In the genomic region with DNA sequence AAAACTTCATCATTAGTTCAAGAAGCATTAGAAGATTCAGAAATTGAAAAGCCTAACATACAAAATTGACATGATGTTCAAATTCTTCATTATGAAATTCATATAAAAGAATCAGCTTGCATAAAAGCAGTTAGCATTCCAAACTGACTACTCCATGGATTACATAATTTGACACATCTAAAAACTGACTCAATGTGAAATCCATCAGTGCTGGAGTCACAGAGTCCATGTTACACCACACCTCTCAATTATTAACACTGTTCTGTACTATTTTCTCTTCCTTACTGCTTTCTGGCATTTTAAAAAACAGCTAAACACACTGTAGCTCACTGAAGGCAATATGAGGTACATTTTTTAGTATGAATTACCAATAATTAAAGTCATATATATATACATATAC, we compare ENCODE assay signal across 17 cellular contexts. TPM values are rescaled to one million over a fixed set of nuclear protein-coding genes. Genes with fewer than 3 reads are reported as not detected.
DNase-seq lines count a peak whose midpoint lies in the region; ATAC-seq, FAIRE-seq and TF ChIP-seq lines count a peak whose summit lies in the region.
"Had no signal": no experiment of that assay in that cellular context is flagged by ENCODE, and none has a peak within 500 bp of the region (broad histone marks: within the 10 kb centered on the region; RNA-seq: fewer than 3 reads in every experiment).

No MANE protein-coding gene starts in this region.

- H3K27ac Mint-ChIP-seq in stimulated activated naive CD8-positive, alpha-beta T cell treated with anti-CD3 and anti-CD28 coated beads, Interleukin-15, amount 100 ng/mL, for 72 hours: no peak overlapping the region
- H3K27ac Mint-ChIP-seq: activated CD4-positive, alpha-beta T cell treated with anti-CD3 and anti-CD28 coated beads, Interleukin-2, amount 10 ng/mL, durations not matched to agents 7 days and 5 days had no signal

- no peak overlapping the region for H3K4me3 ChIP-seq in fibroblast of the aortic adventitia (ENCODE audit: low read depth, low read length)
- H3K4me3 ChIP-seq: upper lobe of left lung had no signal

- DNase-seq in AG20443 (ENCODE audit: low spot score) (peak; percentile 68), RCC 7860 (ENCODE audit: low spot score) (peak; percentile 29), fibroblast of the aortic adventitia (ENCODE audit: low read depth) (peak; percentile 68), myocyte (ENCODE audit: low read depth) (peak; percentile 27), germinal center (ENCODE audit: low spot score) (no peak), NOMO-1 (lab: John Stamatoyannopoulos, UW; ENCODE audit: unreplicated experiment in 2 of 2) (no peak), hypothalamus (lab: John Stamatoyannopoulos, UW) (no peak)
- no peak for DNase-seq in stimulated activated naive CD8-positive, alpha-beta T cell treated with anti-CD3 and anti-CD28 coated beads, Interleukin-15, amount 100 ng/mL, for 72 hours
- DNase-seq: activated CD4-positive, alpha-beta T cell treated with anti-CD3 and anti-CD28 coated beads, Interleukin-2, amount 10 ng/mL, durations not matched to agents 7 days and 5 days; BE2C; effector CD8-positive, alpha-beta T cell; NCI-H1694; NCI-H526; occipital lobe; SHP77 treated with DMSO at 0.1 percent for 48 hours; T1000; upper lobe of left lung had no signal

- ATAC-seq in stimulated activated naive CD8-positive, alpha-beta T cell treated with anti-CD3 and anti-CD28 coated beads, Interleukin-15, amount 100 ng/mL, for 72 hours: no peak

- H3K9me3 Mint-ChIP-seq in stimulated activated naive CD8-positive, alpha-beta T cell treated with anti-CD3 and anti-CD28 coated beads, Interleukin-15, amount 100 ng/mL, for 72 hours: no peaks in the 10 kb centered on the region
- H3K9me3 Mint-ChIP-seq: activated CD4-positive, alpha-beta T cell treated with anti-CD3 and anti-CD28 coated beads, Interleukin-2, amount 10 ng/mL, durations not matched to agents 7 days and 5 days had no signal

- no peaks in the 10 kb centered on the region for H3K4me1 Mint-ChIP-seq in stimulated activated naive CD8-positive, alpha-beta T cell treated with anti-CD3 and anti-CD28 coated beads, Interleukin-15, amount 100 ng/mL, for 72 hours
- H3K4me1 Mint-ChIP-seq: activated CD4-positive, alpha-beta T cell treated with anti-CD3 and anti-CD28 coated beads, Interleukin-2, amount 10 ng/mL, durations not matched to agents 7 days and 5 days had no signal

- TF ChIP-seq CTCF in fibroblast of the aortic adventitia (IDR thresholded peaks at IDR 0.05; ENCODE audit: insufficient read depth, low read length): no peak

- peak; percentile 62 for FAIRE-seq in RCC 7860 (lab: Jason Lieb, UNC)

- H3K4me3 Mint-ChIP-seq in stimulated activated naive CD8-positive, alpha-beta T cell treated with anti-CD3 and anti-CD28 coated beads, Interleukin-15, amount 100 ng/mL, for 72 hours: no peak overlapping the region
- H3K4me3 Mint-ChIP-seq: activated CD4-positive, alpha-beta T cell treated with anti-CD3 and anti-CD28 coated beads, Interleukin-2, amount 10 ng/mL, durations not matched to agents 7 days and 5 days had no signal

- peaks cover 5% of the 10 kb centered on the region for H3K27me3 Mint-ChIP-seq in stimulated activated naive CD8-positive, alpha-beta T cell treated with anti-CD3 and anti-CD28 coated beads, Interleukin-15, amount 100 ng/mL, for 72 hours

RNA-seq across cellular contexts. Expression of gene ARHGAP29, which starts 28.0 kb away (rescaled TPM):
- total RNA-seq in fibroblast of the aortic adventitia (ENCODE audit: low replicate concordance) (32.5 and 77.2 TPM in 2 replicates), myocyte (4.4 and 5.7 TPM in 2 replicates)
- polyA plus RNA-seq in myocyte (2012): 2.7 TPM
- total RNA-seq: activated CD4-positive, alpha-beta T cell treated with anti-CD3 and anti-CD28 coated beads, Interleukin-2, amount 10 ng/mL, durations not matched to agents 7 days and 5 days had no signal

Comparison
In these comparisons a context has a peak if more than half of its experiments do, and no peak if none do; other contexts are left out.
1. DNase-seq: peak in AG20443 (single experiment), RCC 7860 (single experiment), fibroblast of the aortic adventitia (single experiment) and myocyte (single experiment); none in germinal center (single experiment), stimulated activated naive CD8-positive, alpha-beta T cell treated with anti-CD3 and anti-CD28 coated beads, Interleukin-15, amount 100 ng/mL, for 72 hours (0 of 2), NOMO-1 (0 of 2) and hypothalamus (0 of 51).